9 cellular contexts compared by ENCODE assay signal in the genomic region with DNA sequence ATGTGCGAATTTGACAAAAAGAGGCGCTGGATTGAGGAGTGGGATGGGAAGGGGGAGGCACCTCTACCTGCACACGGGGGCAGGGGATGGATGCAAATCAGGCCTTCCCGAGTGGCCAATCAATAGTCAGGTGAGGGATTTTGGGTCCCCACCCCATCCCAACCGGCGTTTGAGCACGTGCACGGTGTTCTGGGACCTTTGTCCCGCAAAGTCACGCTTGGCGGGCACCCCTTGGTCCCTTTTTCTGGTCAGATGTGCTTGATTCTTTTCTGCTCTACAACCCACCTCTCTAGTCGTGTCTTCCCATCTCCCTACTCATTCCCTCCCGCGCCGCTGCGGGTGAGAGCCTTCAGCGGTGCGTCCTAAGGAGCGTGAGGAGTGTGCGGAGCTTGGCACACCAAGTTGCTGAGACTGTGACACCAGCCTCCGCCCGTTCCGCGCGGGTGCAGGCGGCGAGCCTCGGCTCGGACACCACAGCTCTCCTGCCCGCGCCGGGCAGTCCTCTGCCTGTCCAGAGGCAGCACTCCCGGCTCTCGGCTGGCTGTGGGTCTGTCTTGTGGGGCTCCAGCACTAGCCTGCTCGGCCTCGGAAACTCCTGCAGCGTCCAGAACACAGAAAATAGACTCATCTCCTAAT. TPM values are rescaled to one million over a fixed set of nuclear protein-coding genes. Genes with fewer than 3 reads are reported as not detected.
DNase-seq lines count a peak whose midpoint lies in the region; ATAC-seq, FAIRE-seq and TF ChIP-seq lines count a peak whose summit lies in the region.
"Had no signal": no experiment of that assay in that cellular context is flagged by ENCODE, and none has a peak within 500 bp of the region (broad histone marks: within the 10 kb centered on the region; RNA-seq: fewer than 3 reads in every experiment).

No MANE protein-coding gene starts in this region.

- no peak for TF ChIP-seq CTCF in bronchial epithelial cell (IDR thresholded peaks at IDR 0.05; ENCODE audit: insufficient read depth, low read length, severe bottlenecking)
- TF ChIP-seq CTCF in smooth muscle cell (IDR thresholded peaks at IDR 0.05; ENCODE audit: borderline replicate concordance, insufficient read depth, poor library complexity, severe bottlenecking), result no peak

- peak overlapping the region; percentile 91 for H3K4me2 ChIP-seq in smooth muscle cell

- H3K4me1 ChIP-seq in HUES48 (ENCODE audit: control insufficient read depth, insufficient read depth, low read length), result peaks cover 38% of the 10 kb centered on the region
- peaks cover 5% of the 10 kb centered on the region for H3K4me1 ChIP-seq in smooth muscle cell (ENCODE audit: low read depth)

- WGBS in smooth muscle cell (ENCODE audit: low lambda C conversion rate), result 4% methylated on average over 37 of the region's 37 CpGs

- H3K4me3 ChIP-seq in HUES48 (ENCODE audit: low read depth, low read length), result peak overlapping the region; percentile 57
- H3K4me3 ChIP-seq in bronchial epithelial cell (ENCODE audit: low read depth, low read length), result peak overlapping the region; percentile 23
- H3K4me3 ChIP-seq in smooth muscle cell, result peak overlapping the region; percentile 78

- ATAC-seq in HG03196 (IDR thresholded peaks at IDR 0.05; ENCODE audit: unreplicated experiment), result no peak
- ATAC-seq in GM19023 (IDR thresholded peaks at IDR 0.05; ENCODE audit: unreplicated experiment), result no peak
- ATAC-seq in HG03565 (IDR thresholded peaks at IDR 0.05; ENCODE audit: unreplicated experiment), result no peak

- H3K9me3 ChIP-seq in HUES48 (ENCODE audit: control insufficient read depth, insufficient read depth, low read length) (no peaks in the 10 kb centered on the region), smooth muscle cell (replicated peaks; ENCODE audit: low read depth) (no peaks in the 10 kb centered on the region)

- FAIRE-seq in bronchial epithelial cell (lab: Jason Lieb, UNC), result no peak

- H4K20me1 ChIP-seq in smooth muscle cell (ENCODE audit: low read depth), result no peaks in the 10 kb centered on the region

- H3F3A ChIP-seq in smooth muscle cell (ENCODE audit: low read depth), result no peaks in the 10 kb centered on the region

- DNase-seq in bronchial epithelial cell (ENCODE audit: low read depth) (no peak), islet precursor cell (peak; percentile 84), smooth muscle cell (lab: John Stamatoyannopoulos, UW; ENCODE audit: unreplicated experiment) (peak; percentile 64), HUDEP-2 (lab: John Stamatoyannopoulos, UW; ENCODE audit: unreplicated experiment in 76 of 76) (no peak)

- H3K9ac ChIP-seq in HUES48 (ENCODE audit: low read depth, low read length) (peak overlapping the region; percentile 74), smooth muscle cell (ENCODE audit: low read depth) (peak overlapping the region; percentile 15)

- H3K36me3 ChIP-seq in HUES48 (ENCODE audit: control insufficient read depth, insufficient read depth, low read length) (peaks cover 3% of the 10 kb centered on the region; the same call in 1 of the 2 replicates), bronchial epithelial cell (ENCODE audit: control insufficient read depth, insufficient read depth, low read length) (no peaks in the 10 kb centered on the region), smooth muscle cell (ENCODE audit: low read depth) (no peaks in the 10 kb centered on the region)

- H3K27me3 ChIP-seq in HUES48 (ENCODE audit: control insufficient read depth, insufficient read depth, low read length), result no peaks in the 10 kb centered on the region
- peaks cover 3% of the 10 kb centered on the region for H3K27me3 ChIP-seq in bronchial epithelial cell (ENCODE audit: control insufficient read depth, insufficient read depth, low read length)
- peaks cover 6% of the 10 kb centered on the region for H3K27me3 ChIP-seq in smooth muscle cell (ENCODE audit: low read depth)

- H3K79me2 ChIP-seq in smooth muscle cell (ENCODE audit: low read depth), result peaks cover 19% of the 10 kb centered on the region

- H3K27ac ChIP-seq in HUES48 (ENCODE audit: low read depth, low read length) (peak overlapping the region; percentile 70), smooth muscle cell (ENCODE audit: low read depth) (no peak overlapping the region)
- H3K27ac ChIP-seq: SK-N-MC had no signal

- peak overlapping the region; percentile 88 for H2AFZ ChIP-seq in smooth muscle cell (ENCODE audit: low read depth)

RNA-seq across cellular contexts. Expression of a gene that starts 0.5 kb away (rescaled TPM):
- total RNA-seq in bronchial epithelial cell (under 0.01 and 0.13 TPM in 2 replicates), smooth muscle cell (4.9 and 10.4 TPM in 2 replicates)
- 4.5 and 6.3 TPM in 2 replicates for polyA plus RNA-seq in smooth muscle cell

Comparison
In these comparisons a context has a peak if more than half of its experiments do, and no peak if none do; other contexts are left out.
1. H3K4me3 ChIP-seq: peak in every context shown above with its lines; median percentile 78 in smooth muscle cell; 57 in HUES48; 23 in bronchial epithelial cell.
2. DNase-seq: peak in islet precursor cell (single experiment) and smooth muscle cell (single experiment); none in bronchial epithelial cell (single experiment) and HUDEP-2 (0 of 76).